Comparison of ENCODE assay signal across 17 cellular contexts in the genomic region with DNA sequence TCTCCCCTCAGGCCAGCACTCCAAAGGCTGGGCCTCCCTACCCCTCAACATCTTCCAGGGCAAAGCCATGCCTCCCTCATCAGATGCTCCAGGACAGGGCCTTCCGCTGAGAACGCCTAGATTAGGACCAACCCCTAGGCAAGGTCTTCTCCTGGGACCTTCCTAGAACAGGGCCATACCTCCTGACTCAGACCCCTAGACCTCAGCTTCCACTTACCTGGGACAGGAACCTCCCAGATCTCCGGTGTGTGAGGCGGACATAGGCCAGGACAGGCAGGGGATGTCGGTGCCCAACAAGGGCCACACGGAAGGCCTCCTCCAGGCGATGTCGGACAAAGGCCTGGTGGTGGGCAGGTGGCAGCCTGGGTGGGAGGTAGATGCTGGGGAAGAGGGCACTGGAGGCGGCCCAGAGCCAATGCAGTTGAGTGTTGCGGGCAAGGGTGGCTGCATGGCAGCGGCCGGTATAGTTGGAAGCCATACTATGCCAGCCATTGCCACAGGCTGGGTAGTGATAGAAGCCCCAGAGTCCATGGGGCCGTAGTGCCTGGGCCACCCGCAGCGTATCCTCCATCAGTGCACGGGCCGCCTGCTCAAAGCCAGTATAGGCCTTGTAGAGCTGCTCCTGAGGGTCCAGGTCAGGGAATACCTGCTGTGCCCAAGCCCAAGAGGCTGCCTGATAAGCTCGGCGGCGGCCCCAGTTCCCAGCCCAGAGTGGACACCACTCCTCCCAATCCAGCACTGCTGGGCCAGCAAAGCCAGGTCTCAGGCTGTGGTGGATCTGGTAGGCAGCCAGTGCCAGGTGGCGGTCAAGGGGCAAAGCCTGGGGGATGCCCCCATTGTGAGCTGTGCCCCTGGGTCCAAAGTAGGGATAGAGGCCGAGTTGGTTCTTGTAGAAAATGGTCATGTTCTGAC. TPM values are rescaled to one million over a fixed set of nuclear protein-coding genes. Genes with fewer than 3 reads are reported as not detected.
DNase-seq lines count a peak whose midpoint lies in the region; ATAC-seq and TF ChIP-seq lines count a peak whose summit lies in the region.
"Had no signal": no experiment of that assay in that cellular context is flagged by ENCODE, and none has a peak within 500 bp of the region (broad histone marks: within the 10 kb centered on the region; RNA-seq: fewer than 3 reads in every experiment).

No MANE protein-coding gene starts in this region.

- no peak overlapping the region for H2BK120ac ChIP-seq in neuronal stem cell (ENCODE audit: low read depth, low read length)

- H3K23ac ChIP-seq in neuronal stem cell (ENCODE audit: low read depth, low read length, poor library complexity) = no peak overlapping the region

- intact Hi-C loops in activated CD4-positive, alpha-beta T cell treated with anti-CD3 and anti-CD28 coated beads for 36 hours (cut with DNase I, micrococcal nuclease) = loop anchor here (5.0 to 10.0 kb wide), 3 partner anchors 570 to 1648 kb away; a partner anchor contains a TSS

- no peak for TF ChIP-seq CTCF in GM12865 (IDR thresholded peaks at IDR 0.05; ENCODE audit: insufficient read depth, low read depth, low read length, missing control alignments)

- no peak overlapping the region for H2BK5ac ChIP-seq in neuronal stem cell (ENCODE audit: low read length)

- no peak overlapping the region for H2AFZ ChIP-seq in neuronal stem cell (ENCODE audit: low read length)
- H2AFZ ChIP-seq: PC-9 had no signal

- H3K14ac ChIP-seq in neuronal stem cell (ENCODE audit: low read length) = no peak overlapping the region

- H3K4me1 Mint-ChIP-seq in activated CD4-positive, alpha-beta T cell treated with anti-CD3 and anti-CD28 coated beads, Interleukin-2, amount 10 ng/mL, durations not matched to agents 7 days and 5 days = peaks cover 40% of the 10 kb centered on the region
- peaks cover 22% of the 10 kb centered on the region for H3K4me1 Mint-ChIP-seq in activated CD4-positive, alpha-beta T cell treated with anti-CD3 and anti-CD28 coated beads for 36 hours

- no CpG with 5 or more reads among the region's 22 CpGs for WGBS in neuronal stem cell (ENCODE audit: extremely low coverage in 2 of 2, insufficient read length in 2 of 2, insufficient replicate concordance in 1 of 2), 2 donors

- H3K9ac ChIP-seq in neuronal stem cell (ENCODE audit: low read depth, low read length, poor library complexity) = peak overlapping the region; percentile 7
- H3K9ac ChIP-seq: BLaER1 treated with 17β-estradiol and CSF1 and Interleukin-3, amounts not matched to agents 10 nM and 100 nM had no signal

- H3K36me3 ChIP-seq in neuronal stem cell (replicated peaks in 1 of 2; ENCODE audit: control insufficient read depth in 2 of 2, insufficient read depth in 2 of 2, low read length in 2 of 2) = peaks cover 6 to 10% of the 10 kb centered on the region in 2 donors

- POLR2A ChIA-PET in activated CD4-positive, alpha-beta T cell treated with anti-CD3 and anti-CD28 coated beads, Interleukin-2, amount 10 ng/mL, durations not matched to agents 7 days and 5 days (lab: Charles Lee) = no interaction called here
- POLR2A ChIA-PET in activated CD4-positive, alpha-beta T cell treated with anti-CD3 and anti-CD28 coated beads for 36 hours (lab: Charles Lee) = no interaction called here

- no peak overlapping the region for H3K4me3 ChIP-seq in GM12865 (ENCODE audit: low read depth, low read length)
- peak overlapping the region in 1 of 2 donors; percentile 34 for H3K4me3 ChIP-seq in neuronal stem cell (ENCODE audit: low read length in 2 of 2)
- H3K4me3 ChIP-seq: BLaER1 treated with 17β-estradiol and CSF1 and Interleukin-3, amounts not matched to agents 10 nM and 100 nM; PC-9 had no signal

- no peak overlapping the region for H4K8ac ChIP-seq in neuronal stem cell (ENCODE audit: low read depth, low read length)

- H3K18ac ChIP-seq in neuronal stem cell (ENCODE audit: low read length) = no peak overlapping the region

- no peak overlapping the region for H3K4me2 ChIP-seq in neuronal stem cell (ENCODE audit: insufficient read depth, low read length, poor library complexity, severe bottlenecking)
- H3K4me2 ChIP-seq: BLaER1 treated with 17β-estradiol and CSF1 and Interleukin-3, amounts not matched to agents 10 nM and 100 nM; PC-9 had no signal

- DNase-seq in activated CD4-positive, alpha-beta T cell treated with anti-CD3 and anti-CD28 coated beads, Interleukin-2, amount 10 ng/mL, durations not matched to agents 7 days and 5 days = no peak
- DNase-seq in activated CD4-positive, alpha-beta T cell treated with anti-CD3 and anti-CD28 coated beads for 36 hours = no peak
- DNase-seq in GM12865 (ENCODE audit: low read depth) (peak; percentile 1), ecto neural progenitor cell (ENCODE audit: low spot score) (peak; percentile 41), neuronal stem cell (ENCODE audit: low spot score) (no peak), C1 segment of cervical spinal cord (lab: John Stamatoyannopoulos, UW) (no peak), NCI-H526 treated with DMSO at 0.1 percent for 48 hours (lab: John Stamatoyannopoulos, UW) (no peak), Ammon's horn (ENCODE audit: low spot score) (no peak)
- DNase-seq: DND-41, Kasumi-1, MM.1S, NCI-H1092 treated with DMSO at 0.1 percent for 48 hours, NCI-H2081 treated with DMSO at 0.1 percent for 48 hours, NCI-H510A, PC-9 had no signal

- no peak overlapping the region for H2BK12ac ChIP-seq in neuronal stem cell (ENCODE audit: low read length)

- H3K4me3 Mint-ChIP-seq in activated CD4-positive, alpha-beta T cell treated with anti-CD3 and anti-CD28 coated beads, Interleukin-2, amount 10 ng/mL, durations not matched to agents 7 days and 5 days = no peak overlapping the region
- H3K4me3 Mint-ChIP-seq in activated CD4-positive, alpha-beta T cell treated with anti-CD3 and anti-CD28 coated beads for 36 hours = no peak overlapping the region

- no peaks in the 10 kb centered on the region for H3K27me3 Mint-ChIP-seq in activated CD4-positive, alpha-beta T cell treated with anti-CD3 and anti-CD28 coated beads, Interleukin-2, amount 10 ng/mL, durations not matched to agents 7 days and 5 days
- no peaks in the 10 kb centered on the region for H3K27me3 Mint-ChIP-seq in activated CD4-positive, alpha-beta T cell treated with anti-CD3 and anti-CD28 coated beads for 36 hours

- no peak overlapping the region for H2AK5ac ChIP-seq in neuronal stem cell (ENCODE audit: low read depth, low read length)

- H3K27ac ChIP-seq in neuronal stem cell (replicated peaks; ENCODE audit: low read length) = no peak overlapping the region
- H3K27ac ChIP-seq: BLaER1 treated with 17β-estradiol and CSF1 and Interleukin-3, amounts not matched to agents 10 nM and 100 nM; PC-9 had no signal

- H3K27ac Mint-ChIP-seq in activated CD4-positive, alpha-beta T cell treated with anti-CD3 and anti-CD28 coated beads, Interleukin-2, amount 10 ng/mL, durations not matched to agents 7 days and 5 days = peak overlapping the region; percentile 9
- H3K27ac Mint-ChIP-seq in activated CD4-positive, alpha-beta T cell treated with anti-CD3 and anti-CD28 coated beads for 36 hours = no peak overlapping the region

- no peak overlapping the region for H2BK15ac ChIP-seq in neuronal stem cell (ENCODE audit: low read length)

- peaks cover 1% of the 10 kb centered on the region for H3K36me3 Mint-ChIP-seq in activated CD4-positive, alpha-beta T cell treated with anti-CD3 and anti-CD28 coated beads, Interleukin-2, amount 10 ng/mL, durations not matched to agents 7 days and 5 days (ENCODE audit: low read depth)
- H3K36me3 Mint-ChIP-seq in activated CD4-positive, alpha-beta T cell treated with anti-CD3 and anti-CD28 coated beads for 36 hours (ENCODE audit: low read depth) = peaks cover 16% of the 10 kb centered on the region

- ATAC-seq in activated CD4-positive, alpha-beta T cell treated with anti-CD3 and anti-CD28 coated beads for 36 hours = no peak

- peaks cover 10% of the 10 kb centered on the region for H3K79me1 ChIP-seq in neuronal stem cell (ENCODE audit: low read depth, low read length)

- no peak overlapping the region for H4K91ac ChIP-seq in neuronal stem cell (ENCODE audit: low read depth, low read length, poor library complexity)

- no peaks in the 10 kb centered on the region for H3K9me3 Mint-ChIP-seq in activated CD4-positive, alpha-beta T cell treated with anti-CD3 and anti-CD28 coated beads, Interleukin-2, amount 10 ng/mL, durations not matched to agents 7 days and 5 days
- no peaks in the 10 kb centered on the region for H3K9me3 Mint-ChIP-seq in activated CD4-positive, alpha-beta T cell treated with anti-CD3 and anti-CD28 coated beads for 36 hours (ENCODE audit: low read depth)

- H3K4me1 ChIP-seq in neuronal stem cell (ENCODE audit: control insufficient read depth in 2 of 2, insufficient read depth in 1 of 2, low read depth in 1 of 2, low read length in 2 of 2) = peaks cover 12 to 16% of the 10 kb centered on the region in 2 donors

- CTCF ChIA-PET in activated CD4-positive, alpha-beta T cell treated with anti-CD3 and anti-CD28 coated beads, Interleukin-2, amount 10 ng/mL, durations not matched to agents 7 days and 5 days (lab: Charles Lee) = interaction anchor here (1.3 to 3.8 kb wide), 4 partner anchors 27 to 56 kb away, joined by 3 to 10 read pairs (median 6); a partner anchor contains a TSS
- CTCF ChIA-PET in activated CD4-positive, alpha-beta T cell treated with anti-CD3 and anti-CD28 coated beads for 36 hours (lab: Charles Lee) = interaction anchor here (1.0 to 1.4 kb wide), 2 partner anchors 29 to 59 kb away, joined by 3 read pairs; a partner anchor contains a TSS

- no peaks in the 10 kb centered on the region for H3K9me3 ChIP-seq in neuronal stem cell (replicated peaks in 1 of 2; ENCODE audit: control insufficient read depth in 2 of 2, insufficient read depth in 1 of 2, low read depth in 1 of 2, low read length in 2 of 2)
- H3K9me3 ChIP-seq: BLaER1 treated with 17β-estradiol and CSF1 and Interleukin-3, amounts not matched to agents 10 nM and 100 nM had no signal

- H3K27me3 ChIP-seq in neuronal stem cell (ENCODE audit: control insufficient read depth in 3 of 3, insufficient read depth in 3 of 3, low read depth in 1 of 3, low read length in 3 of 3) = no peaks in the 10 kb centered on the region
- H3K27me3 ChIP-seq: BLaER1 treated with 17β-estradiol and CSF1 and Interleukin-3, amounts not matched to agents 10 nM and 100 nM had no signal

- H3K4ac ChIP-seq in neuronal stem cell (ENCODE audit: low read length) = no peak overlapping the region

RNA-seq across cellular contexts. Expression of a gene that starts 2.5 kb away (rescaled TPM):
- total RNA-seq in activated CD4-positive, alpha-beta T cell treated with anti-CD3 and anti-CD28 coated beads, Interleukin-2, amount 10 ng/mL, durations not matched to agents 7 days and 5 days = 10 to 100 TPM; 59.4 to 66.0 TPM
- 100 to 1,000 TPM; 100 to 125 TPM for total RNA-seq in activated CD4-positive, alpha-beta T cell treated with anti-CD3 and anti-CD28 coated beads for 36 hours
- 23.1 TPM for polyA plus RNA-seq in neuronal stem cell (2013, experiment 1 of 2)
- polyA plus RNA-seq in neuronal stem cell (2013, experiment 2 of 2) = 22.1 TPM

RNA-seq across cellular contexts. Expression of a gene that starts 4.5 kb away (rescaled TPM):
- total RNA-seq in activated CD4-positive, alpha-beta T cell treated with anti-CD3 and anti-CD28 coated beads, Interleukin-2, amount 10 ng/mL, durations not matched to agents 7 days and 5 days = 10 to 100 TPM in 1 of 2 experiments, 1 to 10 TPM in 1; 9.2 to 10.9 TPM
- 1 to 10 TPM; 4.5 to 5.4 TPM for total RNA-seq in activated CD4-positive, alpha-beta T cell treated with anti-CD3 and anti-CD28 coated beads for 36 hours
- 2.5 TPM for polyA plus RNA-seq in neuronal stem cell (2013, experiment 1 of 2)
- polyA plus RNA-seq in neuronal stem cell (2013, experiment 2 of 2) = 2.0 TPM

RNA-seq across cellular contexts. Expression of a gene that starts 4.5 kb away (rescaled TPM):
- total RNA-seq in activated CD4-positive, alpha-beta T cell treated with anti-CD3 and anti-CD28 coated beads, Interleukin-2, amount 10 ng/mL, durations not matched to agents 7 days and 5 days = 10 to 100 TPM; 28.9 to 31.7 TPM
- total RNA-seq in activated CD4-positive, alpha-beta T cell treated with anti-CD3 and anti-CD28 coated beads for 36 hours = 10 to 100 TPM; 17.6 to 18.7 TPM
- 16.7 TPM for polyA plus RNA-seq in neuronal stem cell (2013, experiment 1 of 2)
- polyA plus RNA-seq in neuronal stem cell (2013, experiment 2 of 2) = 16.1 TPM

RNA-seq across cellular contexts. Expression of a gene that starts 8.6 kb away (rescaled TPM):
- total RNA-seq in activated CD4-positive, alpha-beta T cell treated with anti-CD3 and anti-CD28 coated beads, Interleukin-2, amount 10 ng/mL, durations not matched to agents 7 days and 5 days = under 1 TPM in 1 of 2 experiments, not detected in 1; 0.07 TPM
- under 1 TPM in 1 of 2 experiments, not detected in 1; 0.37 TPM for total RNA-seq in activated CD4-positive, alpha-beta T cell treated with anti-CD3 and anti-CD28 coated beads for 36 hours
- 1.6 TPM for polyA plus RNA-seq in neuronal stem cell (2013, experiment 1 of 2)
- polyA plus RNA-seq in neuronal stem cell (2013, experiment 2 of 2) = 1.6 TPM
- total RNA-seq: H4 had no signal

RNA-seq across cellular contexts. Expression of a gene that starts 15.9 kb away (rescaled TPM):
- total RNA-seq in activated CD4-positive, alpha-beta T cell treated with anti-CD3 and anti-CD28 coated beads, Interleukin-2, amount 10 ng/mL, durations not matched to agents 7 days and 5 days = not detected
- total RNA-seq in activated CD4-positive, alpha-beta T cell treated with anti-CD3 and anti-CD28 coated beads for 36 hours = not detected
- 0.28 TPM for polyA plus RNA-seq in neuronal stem cell (2013, experiment 1 of 2)
- polyA plus RNA-seq in neuronal stem cell (2013, experiment 2 of 2) = 0.21 TPM
- total RNA-seq: H4 had no signal

Comparison
In these comparisons a context has a peak if more than half of its experiments do, and no peak if none do; other contexts are left out.
1. DNase-seq: peak in GM12865 (single experiment) and ecto neural progenitor cell (single experiment); none in activated CD4-positive, alpha-beta T cell treated with anti-CD3 and anti-CD28 coated beads, Interleukin-2, amount 10 ng/mL, durations not matched to agents 7 days and 5 days (single experiment), activated CD4-positive, alpha-beta T cell treated with anti-CD3 and anti-CD28 coated beads for 36 hours (single experiment), neuronal stem cell (single experiment), C1 segment of cervical spinal cord (0 of 14), NCI-H526 treated with DMSO at 0.1 percent for 48 hours (single experiment) and Ammon's horn (single experiment).